Comparison of ENCODE assay signal across 8 cellular contexts in genomic region chr6:14211596-14211961, GRCh38.
DNase-seq lines count a peak whose midpoint lies in the region; ATAC-seq and TF ChIP-seq lines count a peak whose summit lies in the region.

No MANE protein-coding gene starts in this region.

- 5 to 9% (median 6%) methylated on average over 13 to 19 of the region's 19 CpGs for WGBS in adrenal gland, 4 donors

- no peak for TF ChIP-seq POLR2A in adrenal gland (IDR thresholded peaks at IDR 0.05)

- intact Hi-C loops in adrenal gland (cut with DNase I) = loop anchor here in 1 of 2 donors (10.0 kb wide), 3 partner anchors 1023 to 1413 kb away; no protein-coding TSS in a partner anchor

- DNase-seq in AG04450 (ENCODE audit: low read depth, low spot score) (no peak), NCI-H2171 (lab: John Stamatoyannopoulos, UW) (peak; percentile 69), adrenal gland (peak; percentile 53 to 90 (median 70)), hepatic stellate cell (ENCODE audit: low spot score) (peak; percentile 40), retinal pigment epithelial cell (ENCODE audit: low read depth) (no peak), NCI-H1105 (lab: John Stamatoyannopoulos, UW) (no peak)

- H3K4me1 ChIP-seq in adrenal gland (replicated peaks in 1 of 2) = peaks cover 7 to 19% of the 10 kb centered on the region in 2 donors

- POLR2A ChIA-PET in AG04450 (lab: Yijun Ruan, JAX) = interaction anchor here (0.6 to 1.0 kb wide), 2 partner anchors 641 to 854 kb away, joined by 4 to 10 read pairs; no protein-coding TSS in a partner anchor

- TF ChIP-seq CTCF in AG04450 (IDR thresholded peaks at IDR 0.05; ENCODE audit: low read depth, low read length) (no peak), adrenal gland (IDR thresholded peaks at IDR 0.05) (no peak), retinal pigment epithelial cell (conservative IDR thresholded peaks at IDR 0.05; ENCODE audit: low read depth, low read length) (no peak)

- H3K36me3 ChIP-seq in adrenal gland (replicated peaks in 1 of 2) = no peaks in the 10 kb centered on the region

- H3K27ac ChIP-seq in AG04450 (ENCODE audit: low read depth, low read length) (peak overlapping the region; percentile 47), adrenal gland (peak overlapping the region in 4 of 5 donors; percentile 45 to 86 (median 66))

- ATAC-seq in GM18907 (IDR thresholded peaks at IDR 0.05; ENCODE audit: unreplicated experiment) = peak; percentile 16
- no peak for ATAC-seq in GM18868 (IDR thresholded peaks at IDR 0.05; ENCODE audit: unreplicated experiment)

- H3K27me3 ChIP-seq in AG04450 (ENCODE audit: control insufficient read depth, insufficient read depth, low read length) (no peaks in the 10 kb centered on the region), adrenal gland (no peaks in the 10 kb centered on the region)

- peak overlapping the region; percentile 69 for H3K4me3 ChIP-seq in AG04450 (ENCODE audit: low read depth, low read length)
- peak overlapping the region in 2 of 4 donors; percentile 72 to 77 for H3K4me3 ChIP-seq in adrenal gland
- H3K4me3 ChIP-seq in retinal pigment epithelial cell (ENCODE audit: low read length) = peak overlapping the region; percentile 61

- no peaks in the 10 kb centered on the region for H3K9me3 ChIP-seq in AG04450 (ENCODE audit: control insufficient read depth, insufficient read depth, low read length)
- H3K9me3 ChIP-seq in adrenal gland (replicated peaks in 1 of 3) = no peaks in the 10 kb centered on the region

- CTCF ChIA-PET in AG04450 (lab: Charles Lee) = interaction anchor here (0.8 to 2.0 kb wide), 10 partner anchors 15 to 1179 kb away, joined by 3 to 10 read pairs (median 4); no protein-coding TSS in a partner anchor

Comparison
In these comparisons a context has a peak if more than half of its experiments do, and no peak if none do; other contexts are left out.
1. DNase-seq: peak in NCI-H2171 (single experiment), adrenal gland (7 of 7) and hepatic stellate cell (single experiment); none in AG04450 (single experiment), retinal pigment epithelial cell (single experiment) and NCI-H1105 (single experiment).